6 cellular contexts compared by ENCODE assay signal in the genomic region with DNA sequence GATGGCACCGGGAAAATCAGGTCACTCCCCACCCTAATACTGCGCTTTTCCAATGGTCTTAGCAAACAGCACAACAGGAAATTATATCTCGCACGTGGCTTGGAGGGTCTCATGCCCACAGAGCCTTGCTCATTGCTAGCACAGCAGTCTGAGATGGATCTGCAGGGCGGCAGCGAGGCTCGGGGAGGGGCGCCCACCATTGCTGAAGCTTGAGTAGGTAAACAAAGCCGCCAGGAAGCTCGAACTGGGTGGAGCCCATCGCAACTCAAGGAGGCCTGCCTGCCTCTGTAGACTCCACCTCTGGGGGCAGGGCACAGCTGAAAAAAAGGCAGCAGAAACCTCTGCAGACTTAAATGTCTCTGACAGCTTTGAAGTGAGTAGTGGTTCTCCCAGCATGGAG.
DNase-seq lines count a peak whose midpoint lies in the region; ATAC-seq and TF ChIP-seq lines count a peak whose summit lies in the region.
"Not testable (repeated sequence)": the region's sequence is repeated elsewhere in the genome, so short reads cannot be mapped to it uniquely, and the experiment has no call there.

No MANE protein-coding gene starts in this region.

- CTCF ChIA-PET in WTC11 (lab: Charles Lee), result interaction anchor here (1.1 kb wide), 1 partner anchor 11 kb away, joined by 3 read pairs; no protein-coding TSS in a partner anchor

- peaks cover 12% of the 10 kb centered on the region for H3K4me1 Mint-ChIP-seq in WTC11
- H3K4me1 Mint-ChIP-seq in endodermal cell, result not testable (repeated sequence)

- H3K4me3 Mint-ChIP-seq in WTC11, endodermal cell: not testable (repeated sequence)

- POLR2A ChIA-PET in WTC11 (lab: Charles Lee), result not testable (repeated sequence)

- TF ChIP-seq POLR2A in right lobe of liver (IDR thresholded peaks at IDR 0.05); spleen (IDR thresholded peaks at IDR 0.05): not testable (repeated sequence)

- DNase-seq in WTC11 (ENCODE audit: low spot score) (peak; percentile 16), endodermal cell (peak; percentile 60), islet precursor cell (peak; percentile 46), right lobe of liver (peak in 2 of 3 donors; percentile 18 to 42), lower lobe of right lung (peak; percentile 26), spleen (peak; percentile 36)

- not testable (repeated sequence) for ATAC-seq in WTC11, right lobe of liver, lower lobe of right lung

- WGBS in endodermal cell (ENCODE audit: insufficient coverage in 1 of 2, insufficient read length in 1 of 2), 2 experiments, result 92 to 100% methylated on average over 7 to 11 of the region's 11 CpGs
- WGBS in right lobe of liver (ENCODE audit: insufficient coverage, low coverage, low lambda C conversion rate, missing lambda C conversion rate), result 60% methylated on average over 4 of the region's 11 CpGs
- WGBS in spleen, 5 donors, result 74 to 93% (median 88%) methylated on average over 10 to 11 of the region's 11 CpGs

- not testable (repeated sequence) for H3K36me3 Mint-ChIP-seq in WTC11; endodermal cell (ENCODE audit: low read depth)

- not testable (repeated sequence) for H3K36me3 ChIP-seq in endodermal cell (ENCODE audit: control insufficient read depth, insufficient read depth, low read length); right lobe of liver; lower lobe of right lung; spleen

- intact Hi-C loops in right lobe of liver (cut with DNase I); lower lobe of right lung (cut with DNase I); spleen (cut with DNase I; ENCODE audit: low total_unique reads): not testable (repeated sequence)

- H3K4me1 ChIP-seq in endodermal cell (ENCODE audit: control insufficient read depth, insufficient read depth, low read length); right lobe of liver; lower lobe of right lung; spleen: not testable (repeated sequence)

- not testable (repeated sequence) for H3K27me3 ChIP-seq in endodermal cell (ENCODE audit: control insufficient read depth, insufficient read depth, low read length, poor library complexity, severe bottlenecking); right lobe of liver; lower lobe of right lung (ENCODE audit: low read depth); spleen (replicated peaks in 1 of 7)

- H3K9me3 ChIP-seq in endodermal cell (ENCODE audit: control insufficient read depth, low read length); right lobe of liver; lower lobe of right lung: not testable (repeated sequence)
- peaks cover 0 to 32% (median 3%) of the 10 kb centered on the region in 8 donors for H3K9me3 ChIP-seq in spleen

- H3K27ac ChIP-seq in endodermal cell (ENCODE audit: low read depth, low read length); right lobe of liver; lower lobe of right lung; spleen: not testable (repeated sequence)

- H3K4me3 ChIP-seq in endodermal cell (ENCODE audit: low read length); right lobe of liver; lower lobe of right lung; spleen: not testable (repeated sequence)

- not testable (repeated sequence) for H3K27ac Mint-ChIP-seq in WTC11, endodermal cell

- TF ChIP-seq CTCF in WTC11 (IDR thresholded peaks at IDR 0.05); endodermal cell (conservative IDR thresholded peaks at IDR 0.05); right lobe of liver (IDR thresholded peaks at IDR 0.05); lower lobe of right lung (IDR thresholded peaks at IDR 0.05); spleen (IDR thresholded peaks at IDR 0.05 in 8 of 11, conservative IDR thresholded peaks at IDR 0.05 in 3 of 11): not testable (repeated sequence)

- not testable (repeated sequence) for H3K27me3 Mint-ChIP-seq in WTC11 (ENCODE audit: low read depth); endodermal cell (ENCODE audit: insufficient read depth)

- H3K9ac ChIP-seq in endodermal cell (ENCODE audit: extremely low read depth, low read length, poor library complexity, severe bottlenecking), result not testable (repeated sequence)

- peaks cover 17% of the 10 kb centered on the region for H3K9me3 Mint-ChIP-seq in WTC11
- H3K9me3 Mint-ChIP-seq in endodermal cell, result not testable (repeated sequence)
